In the genomic region with DNA sequence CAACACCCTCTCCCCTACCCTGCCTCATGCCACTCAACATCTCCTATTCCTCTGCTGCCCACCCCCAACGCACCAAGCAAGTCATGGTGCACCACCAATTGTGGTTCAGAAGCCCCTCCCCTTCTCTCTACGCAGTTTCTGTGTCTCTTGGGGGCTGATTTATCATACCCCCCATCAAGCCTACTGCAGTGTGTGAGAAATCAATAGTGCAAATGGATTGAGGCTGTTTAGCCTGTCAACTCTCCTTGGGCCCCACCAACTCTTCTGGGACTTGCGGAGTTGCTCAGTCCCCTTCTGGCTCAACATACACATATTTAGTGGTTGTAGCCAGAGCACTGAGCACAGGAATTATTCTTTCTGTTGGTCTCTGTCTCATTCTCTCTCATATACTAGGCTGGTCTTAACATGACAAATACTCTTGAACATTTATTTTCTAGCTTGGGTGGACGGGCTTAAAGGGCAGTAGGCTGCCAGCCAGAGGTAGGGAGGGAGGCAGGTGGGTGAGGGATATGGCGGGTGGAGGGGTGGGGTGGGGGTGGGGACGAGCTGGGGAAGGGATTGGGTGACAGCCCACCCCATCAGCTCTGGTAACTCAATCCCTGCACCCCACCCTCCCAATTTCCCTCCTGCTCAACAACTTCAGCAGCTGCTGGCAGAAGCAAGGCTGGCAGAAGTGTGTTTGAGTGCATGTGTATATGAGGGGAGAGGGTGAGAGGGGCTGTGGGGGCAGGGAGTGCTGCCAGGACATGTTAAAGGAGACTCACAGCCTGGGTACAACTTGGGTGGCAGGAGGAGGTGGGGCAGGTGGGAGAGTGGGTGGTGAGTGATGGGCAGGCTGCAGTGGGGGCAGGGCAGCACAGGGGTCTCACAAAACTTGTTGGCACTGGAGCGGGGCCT, we compare ENCODE assay signal across 8 cellular contexts. TPM values are rescaled to one million over a fixed set of nuclear protein-coding genes. Genes with fewer than 3 reads are reported as not detected.
DNase-seq lines count a peak whose midpoint lies in the region; ATAC-seq, FAIRE-seq and TF ChIP-seq lines count a peak whose summit lies in the region.
"Had no signal": no experiment of that assay in that cellular context is flagged by ENCODE, and none has a peak within 500 bp of the region (broad histone marks: within the 10 kb centered on the region; RNA-seq: fewer than 3 reads in every experiment).

No MANE protein-coding gene starts in this region.

- H3K9ac ChIP-seq in endothelial cell of umbilical vein (replicated peaks; ENCODE audit: extremely low read depth, insufficient read depth, low read length) (no peak overlapping the region), skeletal muscle satellite cell (ENCODE audit: low read depth, low read length) (no peak overlapping the region)

- CTCF ChIA-PET in endothelial cell of umbilical vein (lab: Charles Lee), result interaction anchor here (0.8 to 6.9 kb wide), 4 partner anchors 10 to 96 kb away, joined by 4 to 109 read pairs (median 80); no protein-coding TSS in a partner anchor

- BruUV-seq in endothelial cell of umbilical vein (replicated peaks; lab: Mats Ljungman, UMichigan), result no TSS peak

- DNase-seq in H4 (ENCODE audit: low spot score) (peak; percentile 58), NCI-H2196 treated with DMSO at 0.1 percent for 48 hours (lab: John Stamatoyannopoulos, UW; ENCODE audit: unreplicated experiment) (peak; percentile 58), endothelial cell of umbilical vein (ENCODE audit: low read depth, low spot score) (no peak), amniotic stem cell (lab: John Stamatoyannopoulos, UW) (no peak), posterior vena cava (ENCODE audit: low spot score) (no peak)

- H3K9me1 ChIP-seq in endothelial cell of umbilical vein (replicated peaks; ENCODE audit: control insufficient read depth, extremely low read depth, insufficient read depth, low read length), result no peaks in the 10 kb centered on the region

- H3K9me3 ChIP-seq in endothelial cell of umbilical vein (replicated peaks; ENCODE audit: control insufficient read depth, insufficient read depth, low read length) (no peaks in the 10 kb centered on the region), skeletal muscle satellite cell (replicated peaks; ENCODE audit: low read length) (no peaks in the 10 kb centered on the region)

- no peak for ATAC-seq in HG02798 (IDR thresholded peaks at IDR 0.05; ENCODE audit: poor library complexity, unreplicated experiment)
- ATAC-seq: K562 had no signal

- intact Hi-C loops in endothelial cell of umbilical vein (cut with micrococcal nuclease) (loop anchor here (1.0 kb wide), 3 partner anchors 8 to 41 kb away; no protein-coding TSS in a partner anchor), posterior vena cava (cut with DNase I) (loop anchor here in 1 of 2 donors (10.0 kb wide), 1 partner anchor 101 kb away; the partner anchor contains the start of gene TOP2A)

- no peaks in the 10 kb centered on the region for H3K27me3 ChIP-seq in endothelial cell of umbilical vein (ENCODE audit: control insufficient read depth in 2 of 2, insufficient read depth in 2 of 2, low read length in 2 of 2)
- no peaks in the 10 kb centered on the region for H3K27me3 ChIP-seq in skeletal muscle satellite cell (ENCODE audit: control insufficient read depth, insufficient read depth, low read length)

- H3K4me1 ChIP-seq in endothelial cell of umbilical vein (ENCODE audit: control insufficient read depth, extremely low read depth, insufficient read depth, low read length), result peaks cover 61% of the 10 kb centered on the region
- peaks cover 80% of the 10 kb centered on the region for H3K4me1 ChIP-seq in skeletal muscle satellite cell (ENCODE audit: control insufficient read depth, insufficient read depth, low read length)

- H3K27ac ChIP-seq in endothelial cell of umbilical vein (ENCODE audit: insufficient read depth, low read depth, low read length), result peak overlapping the region; percentile 22

- no peak overlapping the region for H2AFZ ChIP-seq in endothelial cell of umbilical vein (ENCODE audit: low read depth, low read length)

- no peaks in the 10 kb centered on the region for H3K36me3 ChIP-seq in endothelial cell of umbilical vein (ENCODE audit: control insufficient read depth in 2 of 2, extremely low read depth in 1 of 2, insufficient read depth in 2 of 2, low read length in 2 of 2)
- no peaks in the 10 kb centered on the region for H3K36me3 ChIP-seq in skeletal muscle satellite cell (ENCODE audit: insufficient read depth, low read length)

- FAIRE-seq in endothelial cell of umbilical vein (lab: Jason Lieb, UNC), result peak; percentile 47
- FAIRE-seq: K562 had no signal

- TF ChIP-seq POLR2A in endothelial cell of umbilical vein (IDR thresholded peaks at IDR 0.05; ENCODE audit: low read depth, low read length), result no peak

- no peak for TF ChIP-seq CTCF in endothelial cell of umbilical vein (IDR thresholded peaks at IDR 0.05; ENCODE audit: extremely low read depth in 1 of 2, insufficient read depth in 1 of 2, low read depth in 1 of 2, low read length in 2 of 2)

- dilution Hi-C loops in endothelial cell of umbilical vein (cut with MboI; ENCODE audit: extremely low pct_ligation_motif_present, low sequenced_read_pairs), result no loop called here

- H3K79me2 ChIP-seq in endothelial cell of umbilical vein (ENCODE audit: control insufficient read depth, insufficient read depth, low read length), result peaks cover 8% of the 10 kb centered on the region

- POLR2A ChIA-PET in endothelial cell of umbilical vein (lab: Charles Lee), result interaction anchor here (0.7 kb wide), 1 partner anchor 18 kb away, joined by 3 read pairs; no protein-coding TSS in a partner anchor

- H4K20me1 ChIP-seq in endothelial cell of umbilical vein (replicated peaks; ENCODE audit: control insufficient read depth, extremely low read depth, insufficient read depth, low read length), result no peaks in the 10 kb centered on the region

- H3K4me3 ChIP-seq in endothelial cell of umbilical vein (replicated peaks in 1 of 3; ENCODE audit: insufficient read depth in 1 of 3, low read depth in 1 of 3, low read length in 3 of 3), result no peak overlapping the region
- H3K4me3 ChIP-seq in skeletal muscle satellite cell (ENCODE audit: low read length), result no peak overlapping the region
- H3K4me3 ChIP-seq: K562 had no signal

- H3K4me2 ChIP-seq in endothelial cell of umbilical vein (ENCODE audit: insufficient read depth, low read length), result no peak overlapping the region
- H3K4me2 ChIP-seq in skeletal muscle satellite cell (ENCODE audit: low read length), result peak overlapping the region; percentile 60

TF ChIP-seq in endothelial cell of umbilical vein, 7 proteins besides CTCF, POLR2A, EP300 and RAD21:
- TF ChIP-seq FOS (IDR thresholded peaks at IDR 0.05; ENCODE audit: borderline replicate concordance, insufficient read depth, low read length) (no peak), POLR2AphosphoS5 (IDR thresholded peaks at IDR 0.05; ENCODE audit: insufficient read depth, low read depth, low read length) (no peak), JUN (IDR thresholded peaks at IDR 0.05; ENCODE audit: borderline replicate concordance, insufficient read depth, insufficient read length, low read depth) (no peak), GATA2 (IDR thresholded peaks at IDR 0.05; ENCODE audit: insufficient read depth, insufficient read length, low read depth, low read length) (no peak), EZH2 (IDR thresholded peaks at IDR 0.05; ENCODE audit: borderline replicate concordance, low read depth, low read length, severe bottlenecking) (no peak), MYC (IDR thresholded peaks at IDR 0.05; ENCODE audit: low read depth, low read length) (no peak)
- TF ChIP-seq, protein P1, sequence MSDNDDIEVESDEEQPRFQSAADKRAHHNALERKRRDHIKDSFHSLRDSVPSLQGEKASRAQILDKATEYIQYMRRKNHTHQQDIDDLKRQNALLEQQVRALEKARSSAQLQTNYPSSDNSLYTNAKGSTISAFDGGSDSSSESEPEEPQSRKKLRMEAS (IDR thresholded peaks at IDR 0.05; ENCODE audit: insufficient read depth, insufficient read length), result no peak

RNA-seq across cellular contexts. Expression of gene RARA, which starts 4.9 kb away (rescaled TPM):
- 17.7 and 19.7 TPM in 2 replicates for total RNA-seq in H4 (2014; rRNA removed; shearing (Covaris generic))
- total RNA-seq in endothelial cell of umbilical vein (37.8 and 43.4 TPM in 2 replicates), posterior vena cava (10 to 100 TPM; 47.5 to 54.5 TPM)
- polyA plus RNA-seq in endothelial cell of umbilical vein, result 11.2 and 11.9 TPM in 2 replicates
- polyA plus RNA-seq in endothelial cell of umbilical vein (2011; cell fraction: cytosol; rRNA removed), result 11.3 and 13.6 TPM in 2 replicates
- 9.9 and 12.3 TPM in 2 replicates for polyA plus RNA-seq in endothelial cell of umbilical vein (2011; cell fraction: nucleus; rRNA removed)
- polyA plus RNA-seq in endothelial cell of umbilical vein (2012), result 27.6 and 34.9 TPM in 2 replicates
- polyA minus RNA-seq in endothelial cell of umbilical vein, result 11.6 and 20.5 TPM in 2 replicates
- 6.7 TPM for polyA minus RNA-seq in endothelial cell of umbilical vein (2011; cell fraction: cytosol; rRNA and poly(A)+ RNA removed)
- 8.0 and 10.0 TPM in 2 replicates for polyA minus RNA-seq in endothelial cell of umbilical vein (2011; cell fraction: nucleus; rRNA and poly(A)+ RNA removed)
- total RNA-seq in skeletal muscle satellite cell (2012; rRNA removed), result 11.2 and 17.0 TPM in 2 replicates

RNA-seq across cellular contexts. Expression of gene CDC6, which starts 26.2 kb away (rescaled TPM):
- total RNA-seq in H4 (2014; rRNA removed; shearing (Covaris generic)), result 48.0 and 62.5 TPM in 2 replicates
- total RNA-seq in endothelial cell of umbilical vein (49.9 and 55.2 TPM in 2 replicates), posterior vena cava (1 to 10 TPM; 1.4 to 2.5 TPM)
- polyA plus RNA-seq in endothelial cell of umbilical vein, result 13.4 and 15.5 TPM in 2 replicates
- polyA plus RNA-seq in endothelial cell of umbilical vein (2011; cell fraction: cytosol; rRNA removed), result 25.1 and 29.1 TPM in 2 replicates
- 31.9 and 52.5 TPM in 2 replicates for polyA plus RNA-seq in endothelial cell of umbilical vein (2011; cell fraction: nucleus; rRNA removed)
- 18.0 and 33.6 TPM in 2 replicates for polyA plus RNA-seq in endothelial cell of umbilical vein (2012)
- polyA minus RNA-seq in endothelial cell of umbilical vein, result 17.1 and 22.1 TPM in 2 replicates
- 40.0 TPM for polyA minus RNA-seq in endothelial cell of umbilical vein (2011; cell fraction: cytosol; rRNA and poly(A)+ RNA removed)
- polyA minus RNA-seq in endothelial cell of umbilical vein (2011; cell fraction: nucleus; rRNA and poly(A)+ RNA removed), result 31.5 and 42.2 TPM in 2 replicates
- total RNA-seq in skeletal muscle satellite cell (2012; rRNA removed), result 22.1 and 22.6 TPM in 2 replicates

RNA-seq across cellular contexts. Expression of gene GJD3, which starts 50.6 kb away (rescaled TPM):
- not detected in 2 replicates for total RNA-seq in H4 (2014; rRNA removed; shearing (Covaris generic))
- total RNA-seq in endothelial cell of umbilical vein, result 0.39 and 0.40 TPM in 2 replicates
- 0.10 TPM in 1 of 2 replicates, not detected in the other for polyA plus RNA-seq in endothelial cell of umbilical vein
- not detected in 2 replicates for polyA plus RNA-seq in endothelial cell of umbilical vein (2011; cell fraction: cytosol; rRNA removed)
- polyA plus RNA-seq in endothelial cell of umbilical vein (2011; cell fraction: nucleus; rRNA removed), result not detected in 2 replicates
- not detected in 2 replicates for polyA plus RNA-seq in endothelial cell of umbilical vein (2012)
- polyA minus RNA-seq in endothelial cell of umbilical vein, result not detected in 2 replicates
- not detected for polyA minus RNA-seq in endothelial cell of umbilical vein (2011; cell fraction: cytosol; rRNA and poly(A)+ RNA removed)
- polyA minus RNA-seq in endothelial cell of umbilical vein (2011; cell fraction: nucleus; rRNA and poly(A)+ RNA removed), result not detected in 2 replicates
- total RNA-seq in skeletal muscle satellite cell (2012; rRNA removed), result 0.22 and 0.25 TPM in 2 replicates
- under 1 TPM; 0.79 to 1.00 TPM for total RNA-seq in posterior vena cava

Comparison
In these comparisons a context has a peak if more than half of its experiments do, and no peak if none do; other contexts are left out.
1. DNase-seq: peak in H4 (single experiment) and NCI-H2196 treated with DMSO at 0.1 percent for 48 hours (single experiment); none in endothelial cell of umbilical vein (single experiment), amniotic stem cell (single experiment) and posterior vena cava (single experiment).
2. RNA of gene CDC6, which starts 26.2 kb away (total RNA-seq): 48.0 to 62.5 TPM in H4 and 49.9 to 55.2 TPM in endothelial cell of umbilical vein; 1.4 to 2.5 TPM in posterior vena cava; every median in the first group is over 10 times any median in the second.